Comparison of ENCODE assay signal across 18 cellular contexts in genomic region chr12:50546441-50547318, GRCh38. TPM values are rescaled to one million over a fixed set of nuclear protein-coding genes. Genes with fewer than 3 reads are reported as not detected.
A peak's percentile ranks its signal among the peaks of the same experiment; 100 is the strongest.
DNase-seq lines count a peak whose midpoint lies in the region; ATAC-seq, FAIRE-seq and TF ChIP-seq lines count a peak whose summit lies in the region.
"Had no signal": no experiment of that assay in that cellular context is flagged by ENCODE, and none has a peak within 500 bp of the region (broad histone marks: within the 10 kb centered on the region; RNA-seq: fewer than 3 reads in every experiment).

No MANE protein-coding gene starts in this region.

- TF ChIP-seq CTCF in MCF 10A (IDR thresholded peaks at IDR 0.05; ENCODE audit: unreplicated experiment): no peak
- no peak for TF ChIP-seq CTCF in breast epithelium (IDR thresholded peaks at IDR 0.05)
- TF ChIP-seq CTCF in activated B cell treated with CpG ODN at 0.5 μM for 24 hours (IDR thresholded peaks at IDR 0.05): no peak
- no peak for TF ChIP-seq CTCF in keratinocyte (optimal IDR thresholded peaks at IDR 0.05 in 1 of 3, IDR thresholded peaks at IDR 0.05 in 1 of 3, conservative IDR thresholded peaks at IDR 0.05 in 1 of 3; ENCODE audit: extremely low read depth in 1 of 3, insufficient read depth in 2 of 3, low read length in 3 of 3)
- TF ChIP-seq CTCF in transverse colon (IDR thresholded peaks at IDR 0.05): no peak

- no peaks in the 10 kb centered on the region for H3K9me1 ChIP-seq in keratinocyte (ENCODE audit: control insufficient read depth, extremely low read depth, insufficient read depth, low read length)

- no peak for TF ChIP-seq EP300 in transverse colon (IDR thresholded peaks at IDR 0.05; ENCODE audit: low read depth)

- no peak overlapping the region for H2AFZ ChIP-seq in keratinocyte (ENCODE audit: control insufficient read depth, low read length)

- no peaks in the 10 kb centered on the region for H3K27me3 Mint-ChIP-seq in MCF 10A (ENCODE audit: insufficient read depth, unreplicated experiment)
- no peaks in the 10 kb centered on the region for H3K27me3 Mint-ChIP-seq in activated B cell treated with CpG ODN at 0.5 μM for 24 hours
- H3K27me3 Mint-ChIP-seq: activated CD4-positive, alpha-beta T cell treated with anti-CD3 and anti-CD28 coated beads, Interleukin-2, amount 10 ng/mL, durations not matched to agents 7 days and 5 days; CD4-positive, CD25-positive, alpha-beta regulatory T cell had no signal

- POLR2A ChIA-PET in MCF 10A (lab: Yijun Ruan, JAX) (interaction anchor here (0.8 to 1.3 kb wide), 3 partner anchors 8 to 22 kb away, joined by 3 to 9 read pairs (median 5); no protein-coding TSS in a partner anchor), activated B cell treated with CpG ODN at 0.5 μM for 24 hours (lab: Charles Lee) (no interaction called here)

- H3K36me3 ChIP-seq in breast epithelium: no peaks in the 10 kb centered on the region
- no peaks in the 10 kb centered on the region for H3K36me3 ChIP-seq in keratinocyte (ENCODE audit: control insufficient read depth in 2 of 2, extremely low read depth in 1 of 2, insufficient read depth in 2 of 2, low read length in 2 of 2)
- no peaks in the 10 kb centered on the region for H3K36me3 ChIP-seq in transverse colon

- H3K4me3 Mint-ChIP-seq in MCF 10A (ENCODE audit: unreplicated experiment) (no peak overlapping the region), activated B cell treated with CpG ODN at 0.5 μM for 24 hours (no peak overlapping the region)
- H3K4me3 Mint-ChIP-seq: activated CD4-positive, alpha-beta T cell treated with anti-CD3 and anti-CD28 coated beads, Interleukin-2, amount 10 ng/mL, durations not matched to agents 7 days and 5 days; stimulated activated effector memory CD8-positive, alpha-beta T cell treated with anti-CD3 and anti-CD28 coated beads, Interleukin-12 subunit alpha, Interleukin-12 subunit beta, amount 100 ng/mL, for 72 hours had no signal

- H3K4me1 ChIP-seq in breast epithelium (no peaks in the 10 kb centered on the region), keratinocyte (ENCODE audit: control insufficient read depth, extremely low read depth, insufficient read depth, low read length) (peaks cover 41% of the 10 kb centered on the region), transverse colon (peaks cover 21 to 85% (median 60%) of the 10 kb centered on the region in 4 donors)

- no peak overlapping the region for H3K9ac ChIP-seq in keratinocyte (ENCODE audit: control insufficient read depth, extremely low read depth, insufficient read depth, low read length)

- H3K4me2 ChIP-seq in keratinocyte (ENCODE audit: control insufficient read depth, extremely low read depth, insufficient read depth, low read depth, low read length): no peak overlapping the region

- DNase-seq in MCF 10A (ENCODE audit: unreplicated experiment): no peak
- DNase-seq in breast epithelium (ENCODE audit: low spot score in 2 of 2): no peak
- no peak for DNase-seq in activated B cell treated with CpG ODN at 0.5 μM for 24 hours
- DNase-seq in keratinocyte (ENCODE audit: low read depth, low spot score): no peak
- DNase-seq in transverse colon: no peak
- DNase-seq in SKM-1 (lab: John Stamatoyannopoulos, UW; ENCODE audit: unreplicated experiment): no peak
- no peak for DNase-seq in hepatic stellate cell (ENCODE audit: low spot score)
- DNase-seq: activated CD4-positive, alpha-beta T cell treated with anti-CD3 and anti-CD28 coated beads, Interleukin-2, amount 10 ng/mL, durations not matched to agents 7 days and 5 days; activated T-cell treated with anti-CD3 and anti-CD28 coated beads for 4 hours; CD4-positive, CD25-positive, alpha-beta regulatory T cell; H7; NCI-H1105 treated with DMSO at 0.1 percent for 48 hours; SHP77; T-helper 9 cell had no signal

- no TSS peak for BruUV-seq in MCF 10A (replicated peaks; lab: Mats Ljungman, UMichigan)

- ATAC-seq in activated B cell treated with CpG ODN at 0.5 μM for 24 hours (ENCODE audit: low read depth) (no peak), HG02610 (IDR thresholded peaks at IDR 0.05; ENCODE audit: unreplicated experiment) (no peak)
- ATAC-seq: stimulated activated effector memory CD8-positive, alpha-beta T cell treated with anti-CD3 and anti-CD28 coated beads, Interleukin-12 subunit alpha, Interleukin-12 subunit beta, amount 100 ng/mL, for 72 hours had no signal

- CTCF ChIA-PET in MCF 10A (lab: Yijun Ruan, JAX) (interaction anchor here (0.6 to 0.7 kb wide), 2 partner anchors 59 to 1748 kb away, joined by 3 to 5 read pairs; no protein-coding TSS in a partner anchor), activated B cell treated with CpG ODN at 0.5 μM for 24 hours (lab: Charles Lee) (no interaction called here)

- H3K9me3 Mint-ChIP-seq in MCF 10A (ENCODE audit: unreplicated experiment) (no peaks in the 10 kb centered on the region), activated B cell treated with CpG ODN at 0.5 μM for 24 hours (no peaks in the 10 kb centered on the region)
- H3K9me3 Mint-ChIP-seq: activated CD4-positive, alpha-beta T cell treated with anti-CD3 and anti-CD28 coated beads, Interleukin-2, amount 10 ng/mL, durations not matched to agents 7 days and 5 days; CD4-positive, CD25-positive, alpha-beta regulatory T cell; stimulated activated effector memory CD8-positive, alpha-beta T cell treated with anti-CD3 and anti-CD28 coated beads, Interleukin-12 subunit alpha, Interleukin-12 subunit beta, amount 100 ng/mL, for 72 hours had no signal

- H3K4me1 Mint-ChIP-seq in MCF 10A (ENCODE audit: insufficient read depth, unreplicated experiment) (peaks cover 12% of the 10 kb centered on the region), activated B cell treated with CpG ODN at 0.5 μM for 24 hours (peaks cover 47% of the 10 kb centered on the region)

- 48 to 51% methylated on average over 6 of the region's 6 CpGs for WGBS in transverse colon (ENCODE audit: low coverage in 1 of 2), 2 donors

- no peak overlapping the region for H3K4me3 ChIP-seq in breast epithelium
- no peak overlapping the region for H3K4me3 ChIP-seq in keratinocyte (ENCODE audit: control insufficient read depth in 2 of 3, extremely low read depth in 1 of 3, insufficient read depth in 2 of 3, low read depth in 1 of 3, low read length in 3 of 3)
- no peak overlapping the region for H3K4me3 ChIP-seq in transverse colon

- H3K9me3 ChIP-seq in breast epithelium (no peaks in the 10 kb centered on the region), keratinocyte (ENCODE audit: control insufficient read depth, low read depth, low read length) (no peaks in the 10 kb centered on the region), transverse colon (no peaks in the 10 kb centered on the region)

- TF ChIP-seq POLR2A in breast epithelium (IDR thresholded peaks at IDR 0.05) (no peak), transverse colon (IDR thresholded peaks at IDR 0.05) (no peak)

- H3K36me3 Mint-ChIP-seq in MCF 10A (ENCODE audit: insufficient read depth, unreplicated experiment) (no peaks in the 10 kb centered on the region), activated B cell treated with CpG ODN at 0.5 μM for 24 hours (ENCODE audit: low read depth) (peaks cover 7% of the 10 kb centered on the region)
- H3K36me3 Mint-ChIP-seq: CD4-positive, CD25-positive, alpha-beta regulatory T cell had no signal

- intact Hi-C loops in MCF 10A (cut with micrococcal nuclease): no loop called here
- intact Hi-C loops in breast epithelium (cut with DNase I; ENCODE audit: low total_unique reads): no loop called here
- intact Hi-C loops in activated B cell treated with CpG ODN at 0.5 μM for 24 hours (cut with micrococcal nuclease): loop anchor here (2.0 kb wide), 1 partner anchor 14 kb away; no protein-coding TSS in a partner anchor
- intact Hi-C loops in transverse colon (cut with DNase I; ENCODE audit: low total_unique reads): no loop called here

- peaks cover 69% of the 10 kb centered on the region for H3K79me2 ChIP-seq in keratinocyte (ENCODE audit: control insufficient read depth, insufficient read depth, low read length)

- H3K27ac Mint-ChIP-seq in MCF 10A (ENCODE audit: low read depth, unreplicated experiment): peak overlapping the region; percentile 18
- H3K27ac Mint-ChIP-seq in activated B cell treated with CpG ODN at 0.5 μM for 24 hours: peak overlapping the region; percentile 1
- H3K27ac Mint-ChIP-seq: activated CD4-positive, alpha-beta T cell treated with anti-CD3 and anti-CD28 coated beads, Interleukin-2, amount 10 ng/mL, durations not matched to agents 7 days and 5 days; stimulated activated effector memory CD8-positive, alpha-beta T cell treated with anti-CD3 and anti-CD28 coated beads, Interleukin-12 subunit alpha, Interleukin-12 subunit beta, amount 100 ng/mL, for 72 hours had no signal

- dilution Hi-C loops in keratinocyte (cut with MboI; ENCODE audit: extremely low pct_ligation_motif_present, low sequenced_read_pairs): no loop called here

- H3K27me3 ChIP-seq in breast epithelium (no peaks in the 10 kb centered on the region), keratinocyte (ENCODE audit: control insufficient read depth, extremely low read depth, insufficient read depth, low read length) (no peaks in the 10 kb centered on the region), transverse colon (no peaks in the 10 kb centered on the region)

- FAIRE-seq in keratinocyte (lab: Jason Lieb, UNC): no peak
- FAIRE-seq: A204.1, colon had no signal

- H3K27ac ChIP-seq in breast epithelium: no peak overlapping the region
- H3K27ac ChIP-seq in keratinocyte (ENCODE audit: control insufficient read depth, insufficient read depth, low read length): peak overlapping the region; percentile 56
- peak overlapping the region; percentile 70 to 84 (median 78) for H3K27ac ChIP-seq in transverse colon

- in situ Hi-C loops in transverse colon (cut with MboI; ENCODE audit: low pct_ligation_motif_present in 1 of 4, low pct_unique_long_range_greater_than_20kb in 1 of 4, low sequenced_read_pairs in 3 of 4): no loop called here

- no peaks in the 10 kb centered on the region for H4K20me1 ChIP-seq in keratinocyte (ENCODE audit: control insufficient read depth, extremely low read depth, insufficient read depth, low read length)

RNA-seq across cellular contexts. Expression of gene DIP2B, which starts 41.9 kb away (rescaled TPM):
- total RNA-seq in MCF 10A (2022) (18.8 and 19.0 TPM in 2 replicates), breast epithelium (10 to 100 TPM; 26.6 to 44.8 (median 33.4) TPM), activated B cell treated with CpG ODN at 0.5 μM for 24 hours (32.2 and 32.3 TPM in 2 replicates), transverse colon (100 to 1,000 TPM in 1 of 4 donors, 10 to 100 TPM in 3; 40.0 to 129 (median 57.9) TPM)
- 29.7 to 30.2 TPM (median 30.2 TPM) in 3 replicates for polyA plus RNA-seq in keratinocyte
- 9.5 TPM for polyA plus RNA-seq in keratinocyte (2011; ENCODE audit: low read depth)
- polyA plus RNA-seq in keratinocyte (2011; cell fraction: cytosol; rRNA removed): 17.2 and 28.4 TPM in 2 replicates
- 43.5 and 49.3 TPM in 2 replicates for polyA plus RNA-seq in keratinocyte (2011; cell fraction: nucleus; rRNA removed)
- 18.2 and 20.6 TPM in 2 replicates for polyA plus RNA-seq in keratinocyte (2012; ENCODE audit: low replicate concordance)
- 79.5 to 84.6 TPM (median 80.3 TPM) in 3 replicates for polyA minus RNA-seq in keratinocyte
- polyA minus RNA-seq in keratinocyte (2011; cell fraction: cytosol; rRNA and poly(A)+ RNA removed): 38.6 TPM
- polyA minus RNA-seq in keratinocyte (2011; cell fraction: nucleus; rRNA and poly(A)+ RNA removed): 71.1 and 114 TPM in 2 replicates

Comparison
In these comparisons a context has a peak if more than half of its experiments do, and no peak if none do; other contexts are left out.
1. H3K27ac ChIP-seq: peak in keratinocyte (single experiment) and transverse colon (4 of 4); none in breast epithelium (0 of 2).